15 cellular contexts compared by ENCODE assay signal in the genomic region with DNA sequence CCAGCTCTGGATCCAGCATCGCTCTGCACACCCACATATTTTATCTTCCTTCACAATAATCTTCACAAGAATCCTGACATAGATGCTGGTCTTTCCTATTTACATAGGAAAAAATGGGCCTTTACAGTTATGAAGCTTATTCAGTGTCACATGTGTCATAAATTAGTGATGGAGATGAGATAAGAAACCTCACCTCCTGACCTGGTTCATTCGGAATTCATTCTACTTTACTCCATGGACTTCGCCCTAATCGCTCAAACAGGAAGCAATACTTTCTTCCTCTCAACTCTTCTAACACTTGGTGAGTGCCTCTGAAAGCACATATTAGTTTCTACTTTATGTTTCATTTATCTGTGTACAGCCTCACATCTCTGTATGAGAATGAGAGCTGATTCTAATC. TPM values are rescaled to one million over a fixed set of nuclear protein-coding genes. Genes with fewer than 3 reads are reported as not detected.
A peak's percentile ranks its signal among the peaks of the same experiment; 100 is the strongest.
DNase-seq lines count a peak whose midpoint lies in the region; ATAC-seq, FAIRE-seq and TF ChIP-seq lines count a peak whose summit lies in the region.
"Had no signal": no experiment of that assay in that cellular context is flagged by ENCODE, and none has a peak within 500 bp of the region (broad histone marks: within the 10 kb centered on the region; RNA-seq: fewer than 3 reads in every experiment).

No MANE protein-coding gene starts in this region.

- intact Hi-C loops in Caco-2 (cut with micrococcal nuclease; ENCODE audit: unreplicated experiment): loop anchor here (1.0 kb wide), 1 partner anchor 12 kb away; a partner anchor contains a TSS
- intact Hi-C loops in left colon (cut with DNase I, micrococcal nuclease): no loop called here

- H3K27me3 Mint-ChIP-seq in Caco-2 (ENCODE audit: insufficient read depth, unreplicated experiment): no peaks in the 10 kb centered on the region
- H3K27me3 Mint-ChIP-seq in mesothelial cell of epicardium (ENCODE audit: low read depth): no peaks in the 10 kb centered on the region
- H3K27me3 Mint-ChIP-seq: CD4-positive, alpha-beta T cell had no signal

- H3K4me3 ChIP-seq in Caco-2 (ENCODE audit: low read depth, low read length) (no peak overlapping the region), small intestine (ENCODE audit: low read depth in 1 of 2, low read length in 2 of 2) (no peak overlapping the region)
- H3K4me3 ChIP-seq: GM23248, HAP-1 had no signal

- no peaks in the 10 kb centered on the region for H3K9me3 ChIP-seq in Caco-2
- H3K9me3 ChIP-seq in small intestine (ENCODE audit: control insufficient read depth, low read depth): no peaks in the 10 kb centered on the region
- H3K9me3 ChIP-seq: HAP-1 had no signal

- peak; percentile 71 for ATAC-seq in left colon
- no peak for ATAC-seq in HG03565 (IDR thresholded peaks at IDR 0.05; ENCODE audit: unreplicated experiment)

- WGBS in small intestine, 3 donors: 20 to 39% (median 32%) methylated on average over 4 of the region's 4 CpGs

- peak overlapping the region in 1 of 2 donors; percentile 20 for H3K27ac ChIP-seq in small intestine (ENCODE audit: low read depth in 1 of 2, low read length in 1 of 2)
- H3K27ac ChIP-seq: C4-2B, GM23248 had no signal

- DNase-seq in Caco-2 (peak in 1 of 2 experiments; percentile 47), NCI-H526 (lab: John Stamatoyannopoulos, UW) (peak; percentile 23 to 26), left colon (no peak), small intestine (peak; percentile 90), mesothelial cell of epicardium (ENCODE audit: low spot score in 2 of 2, unreplicated experiment in 2 of 2) (no peak), OCI-M1 (lab: John Stamatoyannopoulos, UW) (no peak)
- DNase-seq: ACHN; CD4-positive, alpha-beta T cell; DMS79 treated with DMSO at 0.1 percent for 48 hours; GF-D8; GM23248; KG1 had no signal

- H3K4me1 Mint-ChIP-seq in Caco-2 (ENCODE audit: low read depth, unreplicated experiment): peaks cover 31% of the 10 kb centered on the region
- peaks cover 18% of the 10 kb centered on the region for H3K4me1 Mint-ChIP-seq in mesothelial cell of epicardium

- H3K36me3 Mint-ChIP-seq in Caco-2 (ENCODE audit: insufficient read depth, unreplicated experiment) (peaks cover 6% of the 10 kb centered on the region), mesothelial cell of epicardium (no peaks in the 10 kb centered on the region)

- no peaks in the 10 kb centered on the region for H3K9me3 Mint-ChIP-seq in Caco-2 (ENCODE audit: unreplicated experiment)
- H3K9me3 Mint-ChIP-seq in mesothelial cell of epicardium: peaks cover 3% of the 10 kb centered on the region
- H3K9me3 Mint-ChIP-seq: CD4-positive, alpha-beta T cell had no signal

- peak overlapping the region; percentile 1 for H3K27ac Mint-ChIP-seq in Caco-2 (ENCODE audit: unreplicated experiment)
- no peak overlapping the region for H3K27ac Mint-ChIP-seq in mesothelial cell of epicardium
- H3K27ac Mint-ChIP-seq: CD4-positive, alpha-beta T cell had no signal

- no peak overlapping the region for H3K4me3 Mint-ChIP-seq in Caco-2 (ENCODE audit: unreplicated experiment)
- no peak overlapping the region for H3K4me3 Mint-ChIP-seq in mesothelial cell of epicardium
- H3K4me3 Mint-ChIP-seq: CD4-positive, alpha-beta T cell had no signal

- TF ChIP-seq CTCF in Caco-2 (IDR thresholded peaks at IDR 0.05; ENCODE audit: insufficient read depth in 1 of 2, low read depth in 1 of 2, low read length in 1 of 2, severe bottlenecking in 1 of 2, unreplicated experiment in 1 of 2) (no peak), mesothelial cell of epicardium (IDR thresholded peaks at IDR 0.05; ENCODE audit: unreplicated experiment) (no peak)

- H3K4me1 ChIP-seq in Caco-2 (peaks cover 36% of the 10 kb centered on the region), small intestine (ENCODE audit: control insufficient read depth in 2 of 2, insufficient read depth in 1 of 2, low read depth in 1 of 2, low read length in 1 of 2) (no peaks in the 10 kb centered on the region)
- H3K4me1 ChIP-seq: HAP-1 had no signal

- FAIRE-seq in small intestine (lab: Jason Lieb, UNC): no peak

- POLR2A ChIA-PET in Caco-2 (lab: Charles Lee): interaction anchor here (0.5 to 3.6 kb wide), 5 partner anchors 10 to 37 kb away, joined by 3 to 44 read pairs (median 4); a partner anchor contains a TSS

- BruUV-seq in Caco-2 (replicated peaks; lab: Mats Ljungman, UMichigan): no TSS peak

- CTCF ChIA-PET in Caco-2 (lab: Charles Lee): no interaction called here

- no peaks in the 10 kb centered on the region for H3K27me3 ChIP-seq in Caco-2 (replicated peaks; ENCODE audit: control insufficient read depth, insufficient read depth, low read length)
- H3K27me3 ChIP-seq in small intestine (ENCODE audit: control insufficient read depth in 2 of 2, insufficient read depth in 2 of 2, low read length in 2 of 2): no peaks in the 10 kb centered on the region

- no peaks in the 10 kb centered on the region for H3K36me3 ChIP-seq in Caco-2 (ENCODE audit: control insufficient read depth, insufficient read depth, low read length)
- H3K36me3 ChIP-seq in small intestine (ENCODE audit: control insufficient read depth in 2 of 2, insufficient read depth in 2 of 2, low read length in 2 of 2): no peaks in the 10 kb centered on the region
- H3K36me3 ChIP-seq: HAP-1 had no signal

RNA-seq across cellular contexts. Expression of a gene that starts 12.0 kb away (rescaled TPM):
- total RNA-seq in Caco-2 (2022) (286 and 319 TPM in 2 replicates), left colon (10 to 100 TPM; 66.7 to 71.0 TPM), mesothelial cell of epicardium (241 to 262 TPM (median 246 TPM) in 3 replicates)
- polyA plus RNA-seq in small intestine: 10 to 100 TPM; 26.7 to 38.0 (median 29.0) TPM

Comparison
In these comparisons a context has a peak if more than half of its experiments do, and no peak if none do; other contexts are left out.
1. DNase-seq: peak in NCI-H526 (2 of 2) and small intestine (single experiment); none in left colon (0 of 2), mesothelial cell of epicardium (0 of 2) and OCI-M1 (single experiment).